6 cellular contexts compared by ENCODE assay signal in the genomic region with DNA sequence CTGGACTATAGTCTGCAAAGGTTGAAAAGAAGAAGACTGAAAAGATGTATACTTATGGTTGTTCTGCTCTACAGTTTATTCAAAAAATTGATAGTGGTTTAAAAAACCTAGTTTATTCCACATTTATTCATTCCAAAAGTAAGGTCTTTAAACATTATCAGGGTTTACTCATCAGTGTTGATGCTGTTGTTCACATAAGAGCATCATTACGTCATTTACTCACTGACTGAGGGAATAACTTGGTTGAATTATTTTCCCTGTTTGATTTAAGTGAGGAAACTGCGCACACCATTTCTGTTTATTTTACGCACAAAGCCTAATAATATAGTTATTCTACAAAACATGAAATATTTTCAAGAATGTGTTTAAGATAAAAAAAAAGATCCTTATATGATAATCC.
"Had no signal": no experiment of that assay in that cellular context is flagged by ENCODE, and none has a peak within 500 bp of the region (broad histone marks: within the 10 kb centered on the region; RNA-seq: fewer than 3 reads in every experiment).

No MANE protein-coding gene starts in this region.

- H3K27ac ChIP-seq: HL-60, KMS-11 had no signal

- DNase-seq: IMR-90, KBM-7, KG1 had no signal

- ATAC-seq: K562 had no signal

- FAIRE-seq: K562 had no signal

- H3K4me3 ChIP-seq: K562 had no signal

- H3K9ac ChIP-seq: KMS-11 had no signal

- H3K4me2 ChIP-seq: KMS-11 had no signal
